8 cellular contexts compared by ENCODE assay signal in the genomic region with DNA sequence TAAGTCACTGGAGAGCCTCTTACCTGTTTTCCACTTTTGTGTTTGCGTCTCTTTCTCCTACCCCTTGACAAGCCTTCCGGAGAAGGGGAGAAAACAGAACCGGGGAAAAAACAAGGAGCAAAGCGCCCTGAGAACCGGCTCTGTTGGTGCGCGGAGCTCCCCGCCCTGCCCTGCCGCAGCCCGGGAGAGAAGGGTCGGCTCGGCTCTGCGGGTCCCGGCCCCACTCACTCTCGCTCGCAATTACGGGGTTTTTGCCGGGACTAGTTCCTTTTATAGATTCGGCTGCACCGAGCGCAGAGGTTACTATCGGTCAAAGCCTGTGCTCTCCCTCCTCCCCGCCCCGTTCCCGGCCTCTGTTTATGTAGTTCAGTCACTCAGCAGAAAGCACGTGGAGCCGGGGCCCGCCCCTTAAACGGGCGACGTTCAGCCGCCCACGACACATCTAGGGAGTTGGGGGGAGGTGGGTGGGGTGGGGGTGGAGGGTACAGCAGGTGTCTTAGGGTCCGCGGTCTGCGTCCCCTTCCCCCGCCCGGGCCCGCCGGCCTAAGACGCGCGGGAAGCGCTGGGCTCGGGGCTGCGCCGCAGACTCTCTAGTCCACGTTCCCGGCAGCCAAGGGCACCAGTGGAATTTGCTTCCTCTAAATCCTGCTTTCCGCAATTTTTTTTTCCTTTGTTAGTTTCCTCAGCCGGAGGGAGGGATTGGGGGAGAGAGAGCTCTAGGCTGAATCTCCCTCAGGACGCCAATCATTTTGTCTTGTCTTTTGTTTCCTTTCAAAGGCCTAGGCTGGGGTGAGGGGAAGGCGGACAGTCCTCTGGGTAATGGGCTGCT. TPM values are rescaled to one million over a fixed set of nuclear protein-coding genes. Genes with fewer than 3 reads are reported as not detected.
A peak's percentile ranks its signal among the peaks of the same experiment; 100 is the strongest.
DNase-seq lines count a peak whose midpoint lies in the region; ATAC-seq and TF ChIP-seq lines count a peak whose summit lies in the region.

TSS of gene ABCA1 (minus strand) at position 244 of the 829 bp plus-strand sequence. CDS start 24,476 bp downstream, outside the sequence.

- peak within 1 kb of the TSS in 4 of 6 donors; percentile 56 to 78 (median 68) for H3K27ac Mint-ChIP-seq in immature natural killer cell

- peak within 1 kb of the TSS; percentile 77 to 93 (median 89) for H3K4me3 Mint-ChIP-seq in immature natural killer cell

- ATAC-seq in GM21529 (IDR thresholded peaks at IDR 0.05; ENCODE audit: unreplicated experiment) (peak; percentile 43), HG02678 (IDR thresholded peaks at IDR 0.05; ENCODE audit: unreplicated experiment) (no peak)
- peak; percentile 53 to 68 for ATAC-seq in activated CD4-positive, CD25-positive, alpha-beta regulatory T cell treated with anti-CD3 and anti-CD28 coated beads, Interleukin-2, amount 50 U/mL, for 24 hours

- no peaks in the 10 kb centered on the region for H3K36me3 ChIP-seq in BJ (ENCODE audit: control insufficient read depth, insufficient read depth, low read length)

- POLR2A ChIA-PET in BJ (lab: Charles Lee), result interaction anchor here (1.5 kb wide), 1 partner anchor 41 kb away, joined by 4 read pairs; no protein-coding TSS in a partner anchor

- peak within 1 kb of the TSS; percentile 18 to 94 (median 88) for H3K27ac ChIP-seq in skin epidermis

- H3K9me3 Mint-ChIP-seq in immature natural killer cell, result no peaks in the 10 kb centered on the region

- peak within 1 kb of the TSS; percentile 73 for H3K4me3 ChIP-seq in BJ (ENCODE audit: low read depth, low read length)
- H3K4me3 ChIP-seq in skin epidermis, result peak within 1 kb of the TSS; percentile 56 to 82 (median 78)

- H3K27me3 Mint-ChIP-seq in immature natural killer cell (ENCODE audit: low read depth in 3 of 3), result peaks cover 16 to 21% (median 20%) of the 10 kb centered on the region in 3 donors

- peaks cover 24 to 30% of the 10 kb centered on the region in 2 donors for H3K4me1 Mint-ChIP-seq in immature natural killer cell

- CTCF ChIA-PET in BJ (lab: Yijun Ruan, JAX), result interaction anchor here (0.7 to 9.5 kb wide), 13 partner anchors 14 to 486 kb away, joined by 3 to 75 read pairs (median 5); no protein-coding TSS in a partner anchor

- no peaks in the 10 kb centered on the region for H3K27me3 ChIP-seq in BJ (ENCODE audit: control insufficient read depth, insufficient read depth, low read length)

- DNase-seq in BJ (ENCODE audit: low read depth), result no peak
- peak; percentile 21 to 92 (median 85) for DNase-seq in NCI-H1417 (lab: John Stamatoyannopoulos, UW)
- peak; percentile 68 for DNase-seq in central memory CD4-positive, alpha-beta T cell
- DNase-seq in immature natural killer cell, result peak; percentile 37 to 49 (median 46)

- no peak for TF ChIP-seq CTCF in BJ (IDR thresholded peaks at IDR 0.05; ENCODE audit: insufficient read depth, low read depth, low read length)

- no peaks in the 10 kb centered on the region for H3K36me3 Mint-ChIP-seq in immature natural killer cell

RNA-seq across cellular contexts. Expression of gene ABCA1, which starts in this region (rescaled TPM):
- polyA plus RNA-seq in BJ (2011; rRNA removed) (27.4 and 36.2 TPM in 2 replicates), immature natural killer cell (under 1 TPM in 2 of 3 donors, not detected in 1; 0.09 to 0.10 TPM)
- 106 and 131 TPM in 2 replicates for polyA minus RNA-seq in BJ (2011; rRNA and poly(A)+ RNA removed)

Comparison
In these comparisons a context has a peak if more than half of its experiments do, and no peak if none do; other contexts are left out.
1. RNA of gene ABCA1 (polyA plus RNA-seq): 27.4 to 36.2 TPM in BJ; 0.09 to 0.10 TPM in immature natural killer cell; every median in the first group is over 10 times any median in the second.
2. Peak in DNase-seq in immature natural killer cell; RNA of the gene not detected or under 1 TPM.